Comparison of ENCODE assay signal across 18 cellular contexts in genomic region chr5:14587143-14587542, GRCh38. TPM values are rescaled to one million over a fixed set of nuclear protein-coding genes. Genes with fewer than 3 reads are reported as not detected.
A peak's percentile ranks its signal among the peaks of the same experiment; 100 is the strongest.
DNase-seq lines count a peak whose midpoint lies in the region; ATAC-seq and TF ChIP-seq lines count a peak whose summit lies in the region.
"Had no signal": no experiment of that assay in that cellular context is flagged by ENCODE, and none has a peak within 500 bp of the region (broad histone marks: within the 10 kb centered on the region; RNA-seq: fewer than 3 reads in every experiment).

No MANE protein-coding gene starts in this region.

- peak in 1 of 2 donors; percentile 30 for ATAC-seq in lower lobe of right lung
- ATAC-seq in HG02884 (IDR thresholded peaks at IDR 0.05; ENCODE audit: unreplicated experiment) = no peak
- ATAC-seq: Panc1 had no signal

- H3K4me3 Mint-ChIP-seq in MCF 10A (ENCODE audit: unreplicated experiment) = no peak overlapping the region
- H3K4me3 Mint-ChIP-seq: activated CD4-positive, alpha-beta memory T cell treated with anti-CD3 and anti-CD28 coated beads, Interleukin-2, amount 10 ng/mL, durations not matched to agents 7 days and 5 days; central memory CD8-positive, alpha-beta T cell had no signal

- POLR2A ChIA-PET in MCF 10A (lab: Yijun Ruan, JAX) = no interaction called here

- H3K36me3 ChIP-seq in adrenal gland (replicated peaks in 1 of 2) (no peaks in the 10 kb centered on the region), lower lobe of right lung (no peaks in the 10 kb centered on the region), tibial artery (no peaks in the 10 kb centered on the region)
- H3K36me3 ChIP-seq: BLaER1 treated with 17β-estradiol and CSF1 and Interleukin-3, amounts not matched to agents 10 nM and 100 nM; thoracic aorta had no signal

- no peak overlapping the region for H3K27ac Mint-ChIP-seq in MCF 10A (ENCODE audit: low read depth, unreplicated experiment)
- H3K27ac Mint-ChIP-seq: activated CD4-positive, alpha-beta memory T cell treated with anti-CD3 and anti-CD28 coated beads, Interleukin-2, amount 10 ng/mL, durations not matched to agents 7 days and 5 days had no signal

- H3K9me3 ChIP-seq in adrenal gland (replicated peaks in 1 of 3) (no peaks in the 10 kb centered on the region), lower lobe of right lung (no peaks in the 10 kb centered on the region), tibial artery (no peaks in the 10 kb centered on the region)
- H3K9me3 ChIP-seq: thoracic aorta had no signal

- 71 to 87% (median 74%) methylated on average over 6 of the region's 6 CpGs for WGBS in adrenal gland, 4 donors

- H3K4me3 ChIP-seq in adrenal gland (no peak overlapping the region), lower lobe of right lung (no peak overlapping the region), tibial artery (no peak overlapping the region)
- H3K4me3 ChIP-seq: BLaER1 treated with 17β-estradiol and CSF1 and Interleukin-3, amounts not matched to agents 10 nM and 100 nM; thoracic aorta had no signal

- TF ChIP-seq POLR2A in adrenal gland (IDR thresholded peaks at IDR 0.05) = no peak

- H3K9me3 Mint-ChIP-seq in MCF 10A (ENCODE audit: unreplicated experiment) = no peaks in the 10 kb centered on the region
- H3K9me3 Mint-ChIP-seq: activated CD4-positive, alpha-beta memory T cell treated with anti-CD3 and anti-CD28 coated beads, Interleukin-2, amount 10 ng/mL, durations not matched to agents 7 days and 5 days; central memory CD8-positive, alpha-beta T cell had no signal

- peak; percentile 92 for DNase-seq in MV-4-11 (lab: John Stamatoyannopoulos, UW)
- DNase-seq in adrenal gland = peak in 5 of 7 donors; percentile 39 to 71 (median 68)
- DNase-seq in lower lobe of right lung = peak; percentile 73
- peak; percentile 67 to 75 for DNase-seq in tibial artery
- no peak for DNase-seq in OCI-M2 (lab: John Stamatoyannopoulos, UW; ENCODE audit: unreplicated experiment)
- no peak for DNase-seq in MCF 10A (ENCODE audit: unreplicated experiment)
- DNase-seq: activated CD4-positive, alpha-beta memory T cell treated with anti-CD3 and anti-CD28 coated beads, Interleukin-2, amount 10 ng/mL, durations not matched to agents 7 days and 5 days; amniotic stem cell; DMS153; NCI-H1694 treated with DMSO at 0.1 percent for 48 hours; NCI-H510A treated with DMSO at 0.1 percent for 48 hours; retina; SW 1271 had no signal

- intact Hi-C loops in adrenal gland (cut with DNase I) = no loop called here
- intact Hi-C loops in lower lobe of right lung (cut with DNase I) = no loop called here
- intact Hi-C loops in tibial artery (cut with DNase I; ENCODE audit: low total_unique reads) = no loop called here
- intact Hi-C loops in MCF 10A (cut with micrococcal nuclease) = no loop called here

- H3K27me3 ChIP-seq in adrenal gland (no peaks in the 10 kb centered on the region), lower lobe of right lung (ENCODE audit: low read depth) (no peaks in the 10 kb centered on the region), tibial artery (no peaks in the 10 kb centered on the region)

- H3K27ac ChIP-seq in adrenal gland = peak overlapping the region in 3 of 5 donors; percentile 27 to 67 (median 45)
- peak overlapping the region; percentile 95 for H3K27ac ChIP-seq in lower lobe of right lung
- no peak overlapping the region for H3K27ac ChIP-seq in tibial artery
- H3K27ac ChIP-seq: thoracic aorta had no signal

- no peaks in the 10 kb centered on the region for H3K4me1 Mint-ChIP-seq in MCF 10A (ENCODE audit: insufficient read depth, unreplicated experiment)

- no TSS peak for BruUV-seq in MCF 10A (replicated peaks; lab: Mats Ljungman, UMichigan)

- CTCF ChIA-PET in MCF 10A (lab: Yijun Ruan, JAX) = no interaction called here

- H3K4me1 ChIP-seq in adrenal gland (replicated peaks in 1 of 2) = peaks cover 0 to 14% of the 10 kb centered on the region in 2 donors
- peaks cover 64% of the 10 kb centered on the region for H3K4me1 ChIP-seq in lower lobe of right lung
- H3K4me1 ChIP-seq in tibial artery = peaks cover 0 to 10% (median 5%) of the 10 kb centered on the region in 4 donors

- no peaks in the 10 kb centered on the region for H3K36me3 Mint-ChIP-seq in MCF 10A (ENCODE audit: insufficient read depth, unreplicated experiment)

- peaks cover 62% of the 10 kb centered on the region for H3K27me3 Mint-ChIP-seq in MCF 10A (ENCODE audit: insufficient read depth, unreplicated experiment)
- H3K27me3 Mint-ChIP-seq: activated CD4-positive, alpha-beta memory T cell treated with anti-CD3 and anti-CD28 coated beads, Interleukin-2, amount 10 ng/mL, durations not matched to agents 7 days and 5 days; central memory CD8-positive, alpha-beta T cell had no signal

- no peak for TF ChIP-seq CTCF in adrenal gland (IDR thresholded peaks at IDR 0.05)
- no peak for TF ChIP-seq CTCF in lower lobe of right lung (IDR thresholded peaks at IDR 0.05)
- no peak for TF ChIP-seq CTCF in tibial artery (IDR thresholded peaks at IDR 0.05)
- TF ChIP-seq CTCF in MCF 10A (IDR thresholded peaks at IDR 0.05; ENCODE audit: unreplicated experiment) = no peak

RNA-seq across cellular contexts. Expression of gene OTULINL, which starts 5.6 kb away (rescaled TPM):
- total RNA-seq in adrenal gland = 10 to 100 TPM in 5 of 8 donors, 1 to 10 TPM in 3; 5.2 to 76.9 (median 10.3) TPM
- 1 to 10 TPM; 2.6 to 5.7 (median 3.4) TPM for polyA plus RNA-seq in adrenal gland
- 79.3 TPM for total RNA-seq in lower lobe of right lung
- not detected in 2 replicates for total RNA-seq in MCF 10A (2022)

Comparison
In these comparisons a context has a peak if more than half of its experiments do, and no peak if none do; other contexts are left out.
1. DNase-seq: peak in MV-4-11 (single experiment), adrenal gland (5 of 7), lower lobe of right lung (single experiment) and tibial artery (2 of 2); none in OCI-M2 (single experiment) and MCF 10A (single experiment).
2. H3K27ac ChIP-seq: peak in adrenal gland (3 of 5) and lower lobe of right lung (single experiment); none in tibial artery (0 of 2).